1 cellular context compared by ENCODE assay signal in the genomic region with DNA sequence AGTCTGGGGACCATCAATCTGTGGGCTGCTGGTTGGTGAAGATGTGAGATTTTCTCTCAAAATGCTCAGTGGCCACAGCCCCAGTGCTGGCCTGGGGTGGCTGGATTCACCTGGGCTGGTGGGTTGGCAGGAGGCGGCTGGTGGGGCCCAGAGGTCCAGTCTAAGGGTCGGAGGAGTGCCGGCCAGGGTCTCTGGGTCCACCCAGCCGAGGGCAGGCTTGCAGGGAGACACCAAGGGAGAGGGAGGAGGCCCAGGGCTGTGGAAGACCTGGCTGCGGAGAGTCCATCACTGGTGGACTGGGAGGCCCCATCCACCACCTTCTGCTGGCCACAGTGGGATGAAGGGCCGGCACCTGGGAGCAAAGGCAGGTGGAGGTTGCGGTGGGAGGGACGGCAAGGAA.
TF ChIP-seq lines count a peak whose summit lies in the region.

No MANE protein-coding gene starts in this region.

TF ChIP-seq in liver, 16 proteins besides CTCF, POLR2A, EP300 and RAD21 (continued from another document):
- TF ChIP-seq, protein P1, sequence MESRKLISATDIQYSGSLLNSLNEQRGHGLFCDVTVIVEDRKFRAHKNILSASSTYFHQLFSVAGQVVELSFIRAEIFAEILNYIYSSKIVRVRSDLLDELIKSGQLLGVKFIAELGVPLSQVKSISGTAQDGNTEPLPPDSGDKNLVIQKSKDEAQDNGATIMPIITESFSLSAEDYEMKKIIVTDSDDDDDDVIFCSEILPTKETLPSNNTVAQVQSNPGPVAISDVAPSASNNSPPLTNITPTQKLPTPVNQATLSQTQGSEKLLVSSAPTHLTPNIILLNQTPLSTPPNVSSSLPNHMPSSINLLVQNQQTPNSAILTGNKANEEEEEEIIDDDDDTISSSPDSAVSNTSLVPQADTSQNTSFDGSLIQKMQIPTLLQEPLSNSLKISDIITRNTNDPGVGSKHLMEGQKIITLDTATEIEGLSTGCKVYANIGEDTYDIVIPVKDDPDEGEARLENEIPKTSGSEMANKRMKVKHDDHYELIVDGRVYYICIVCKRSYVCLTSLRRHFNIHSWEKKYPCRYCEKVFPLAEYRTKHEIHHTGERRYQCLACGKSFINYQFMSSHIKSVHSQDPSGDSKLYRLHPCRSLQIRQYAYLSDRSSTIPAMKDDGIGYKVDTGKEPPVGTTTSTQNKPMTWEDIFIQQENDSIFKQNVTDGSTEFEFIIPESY (IDR thresholded peaks at IDR 0.05), result no peak
- TF ChIP-seq EGR1 (IDR thresholded peaks at IDR 0.05; ENCODE audit: low read depth in 2 of 2), result no peak
- TF ChIP-seq YY1 (IDR thresholded peaks at IDR 0.05), result no peak
- TF ChIP-seq SP1 (IDR thresholded peaks at IDR 0.05), result no peak
- no peak for TF ChIP-seq RXRA (IDR thresholded peaks at IDR 0.05)
- no peak for TF ChIP-seq JUND (IDR thresholded peaks at IDR 0.05)
- TF ChIP-seq NR2F2 (IDR thresholded peaks at IDR 0.05), result no peak
- no peak for TF ChIP-seq GABPA (IDR thresholded peaks at IDR 0.05 in 1 of 2, conservative IDR thresholded peaks at IDR 0.05 in 1 of 2)
